ENCODE assay signal across 15 cellular contexts in the genomic region with DNA sequence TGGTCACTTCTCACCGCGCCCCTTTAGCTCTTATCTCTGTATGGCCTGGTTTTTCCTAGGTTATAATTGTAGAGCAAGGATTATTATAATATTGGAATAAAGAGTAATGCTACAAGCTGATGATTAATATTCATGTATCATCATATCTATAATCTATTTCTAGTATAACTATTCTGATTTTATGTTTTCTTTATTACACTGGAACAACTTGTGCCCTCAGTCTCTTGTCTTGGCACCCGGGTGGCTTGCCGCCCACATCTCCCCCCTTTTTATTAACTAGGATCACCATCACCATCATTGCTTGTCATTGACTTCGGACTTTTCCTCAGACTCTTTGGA. TPM values are rescaled to one million over a fixed set of nuclear protein-coding genes. Genes with fewer than 3 reads are reported as not detected.
DNase-seq lines count a peak whose midpoint lies in the region; ATAC-seq and TF ChIP-seq lines count a peak whose summit lies in the region.
"Had no signal": no experiment of that assay in that cellular context is flagged by ENCODE, and none has a peak within 500 bp of the region (broad histone marks: within the 10 kb centered on the region; RNA-seq: fewer than 3 reads in every experiment).

No MANE protein-coding gene starts in this region.

- intact Hi-C loops in left ventricle myocardium inferior (cut with micrococcal nuclease) (loop anchor here (5.0 kb wide), 1 partner anchor 306 kb away; no protein-coding TSS in a partner anchor), heart left ventricle (cut with DNase I) (loop anchor here in 9 of 10 donors (1.0 to 10.0 kb wide), 6 partner anchors 46 to 307 kb away; a partner anchor contains a TSS)

- H3K27me3 Mint-ChIP-seq in brain (peaks cover 11% of the 10 kb centered on the region), nephron progenitor cell (ENCODE audit: low read depth, poor library complexity) (peaks cover 29% of the 10 kb centered on the region)

- no peaks in the 10 kb centered on the region for H4K20me1 ChIP-seq in KMS-11 (ENCODE audit: insufficient read depth)
- H4K20me1 ChIP-seq in osteoblast (ENCODE audit: insufficient read depth, low read length): no peaks in the 10 kb centered on the region

- H3K27me3 ChIP-seq in left ventricle myocardium inferior (ENCODE audit: low read depth) (peaks cover 5% of the 10 kb centered on the region), heart left ventricle (peaks cover 0 to 14% (median 0%) of the 10 kb centered on the region in 9 donors), KMS-11 (ENCODE audit: insufficient read depth, low read depth) (no peaks in the 10 kb centered on the region), osteoblast (ENCODE audit: insufficient read depth, low read length) (peaks cover 18% of the 10 kb centered on the region)

- H3K4me1 Mint-ChIP-seq in brain: peaks cover 5% of the 10 kb centered on the region
- peaks cover 26% of the 10 kb centered on the region for H3K4me1 Mint-ChIP-seq in nephron progenitor cell

- H3K36me3 ChIP-seq in left ventricle myocardium inferior (no peaks in the 10 kb centered on the region), heart left ventricle (no peaks in the 10 kb centered on the region), KMS-11 (ENCODE audit: insufficient read depth) (no peaks in the 10 kb centered on the region), osteoblast (ENCODE audit: insufficient read depth, low read length) (no peaks in the 10 kb centered on the region)
- H3K36me3 ChIP-seq: SJCRH30 had no signal

- no peak overlapping the region for H3K4me3 ChIP-seq in left ventricle myocardium inferior
- no peak overlapping the region for H3K4me3 ChIP-seq in heart left ventricle
- no peak overlapping the region for H3K4me3 ChIP-seq in KMS-11 (IDR thresholded peaks at IDR 0.05; ENCODE audit: insufficient read depth, low read depth, low read length)
- no peak overlapping the region for H3K4me3 ChIP-seq in osteoblast (ENCODE audit: insufficient read depth, low read length)
- H3K4me3 ChIP-seq: SJCRH30 had no signal

- H3K27ac Mint-ChIP-seq in brain (no peak overlapping the region), nephron progenitor cell (no peak overlapping the region)
- H3K27ac Mint-ChIP-seq: CD4-positive, CD25-positive, alpha-beta regulatory T cell had no signal

- peaks cover 0 to 5% (median 4%) of the 10 kb centered on the region in 5 experiments for H3K9me3 Mint-ChIP-seq in brain
- peaks cover 4% of the 10 kb centered on the region for H3K9me3 Mint-ChIP-seq in nephron progenitor cell

- no peak for ATAC-seq in heart left ventricle
- no peak for ATAC-seq in HG03196 (IDR thresholded peaks at IDR 0.05; ENCODE audit: unreplicated experiment)

- H3K9ac ChIP-seq in KMS-11: no peak overlapping the region

- H3K36me3 Mint-ChIP-seq in brain (no peaks in the 10 kb centered on the region), nephron progenitor cell (ENCODE audit: low read depth) (no peaks in the 10 kb centered on the region)
- H3K36me3 Mint-ChIP-seq: CD4-positive, CD25-positive, alpha-beta regulatory T cell had no signal

- H3K9me3 ChIP-seq in left ventricle myocardium inferior (replicated peaks) (no peaks in the 10 kb centered on the region), heart left ventricle (peaks cover 0 to 7% (median 0%) of the 10 kb centered on the region in 12 donors), osteoblast (ENCODE audit: low read depth, low read length) (no peaks in the 10 kb centered on the region)

- no peak overlapping the region for H2AFZ ChIP-seq in KMS-11 (ENCODE audit: low read depth)
- no peak overlapping the region for H2AFZ ChIP-seq in osteoblast (ENCODE audit: low read length)

- H3K27ac ChIP-seq in left ventricle myocardium inferior (replicated peaks) (no peak overlapping the region), heart left ventricle (no peak overlapping the region), KMS-11 (no peak overlapping the region), osteoblast (ENCODE audit: low read depth, low read length) (no peak overlapping the region)
- H3K27ac ChIP-seq: SJCRH30 had no signal

- peak overlapping the region; percentile 3; the same call in 1 of the 2 replicates for H3K4me2 ChIP-seq in KMS-11
- no peak overlapping the region for H3K4me2 ChIP-seq in osteoblast (ENCODE audit: insufficient read depth, low read length)

- peaks cover 15% of the 10 kb centered on the region for H3K4me1 ChIP-seq in left ventricle myocardium inferior
- H3K4me1 ChIP-seq in heart left ventricle: peaks cover 0 to 8% (median 0%) of the 10 kb centered on the region in 12 donors
- H3K4me1 ChIP-seq in KMS-11 (ENCODE audit: low read depth, poor library complexity, severe bottlenecking): no peaks in the 10 kb centered on the region
- H3K4me1 ChIP-seq in osteoblast (ENCODE audit: insufficient read depth, low read length): no peaks in the 10 kb centered on the region
- H3K4me1 ChIP-seq: SJCRH30 had no signal

- 38 to 46% (median 42%) methylated on average over 5 of the region's 5 CpGs for WGBS in heart left ventricle, 4 donors

- no peak for TF ChIP-seq POLR2A in heart left ventricle (IDR thresholded peaks at IDR 0.05)

- H3K79me2 ChIP-seq in KMS-11 (ENCODE audit: insufficient read depth, low read depth) (no peaks in the 10 kb centered on the region), osteoblast (ENCODE audit: insufficient read depth, low read length) (no peaks in the 10 kb centered on the region)

- DNase-seq in left ventricle myocardium inferior (no peak), heart left ventricle (no peak), nephron progenitor cell (no peak), osteoblast (ENCODE audit: insufficient read length, low spot score, missing footprints) (no peak), medulla oblongata (ENCODE audit: extremely low spot score) (no peak)
- DNase-seq: DMS79, NCI-H1694 treated with DMSO at 0.1 percent for 48 hours had no signal

- H3K4me3 Mint-ChIP-seq in brain (no peak overlapping the region), nephron progenitor cell (no peak overlapping the region)
- H3K4me3 Mint-ChIP-seq: CD4-positive, CD25-positive, alpha-beta regulatory T cell had no signal

- peak; percentile 14 for TF ChIP-seq CTCF in left ventricle myocardium inferior (IDR thresholded peaks at IDR 0.05; ENCODE audit: borderline replicate concordance)
- peak in 1 of 12 donors; percentile 51 for TF ChIP-seq CTCF in heart left ventricle (IDR thresholded peaks at IDR 0.05)
- peak; percentile 65 for TF ChIP-seq CTCF in KMS-11 (conservative IDR thresholded peaks at IDR 0.05; ENCODE audit: low read depth, low read length)
- TF ChIP-seq CTCF in brain (conservative IDR thresholded peaks at IDR 0.05): peak; percentile 29 to 36
- TF ChIP-seq CTCF in nephron progenitor cell (IDR thresholded peaks at IDR 0.05): peak; percentile 7
- TF ChIP-seq CTCF in osteoblast (IDR thresholded peaks at IDR 0.05; ENCODE audit: extremely low read depth, low read depth, low read length): no peak

RNA-seq across cellular contexts. Expression of a gene that starts 11.0 kb away (rescaled TPM):
- not detected for total RNA-seq in left ventricle myocardium inferior
- total RNA-seq in heart left ventricle: under 1 TPM in 2 of 9 donors, not detected in 7; 0.05 TPM
- not detected for polyA plus RNA-seq in heart left ventricle
- polyA plus RNA-seq in brain (ENCODE audit: insufficient read depth, low read depth, low replicate concordance): not detected
- total RNA-seq in osteoblast: not detected in 2 replicates
- total RNA-seq: Calu3; CD4-positive, CD25-positive, alpha-beta regulatory T cell; MCF 10A; NCI-H460; SJCRH30 had no signal
- polyA plus RNA-seq: CD4-positive, CD25-positive, alpha-beta regulatory T cell had no signal

RNA-seq across cellular contexts. Expression of a gene that starts 44.4 kb away (rescaled TPM):
- total RNA-seq in left ventricle myocardium inferior (not detected), heart left ventricle (not detected), osteoblast (not detected in 2 replicates)
- polyA plus RNA-seq in heart left ventricle (not detected), brain (ENCODE audit: insufficient read depth, low read depth, low replicate concordance) (not detected)
- total RNA-seq: Calu3; CD4-positive, CD25-positive, alpha-beta regulatory T cell; MCF 10A; NCI-H460; SJCRH30 had no signal
- polyA plus RNA-seq: CD4-positive, CD25-positive, alpha-beta regulatory T cell had no signal

RNA-seq across cellular contexts. Expression of a gene that starts 51.5 kb away (rescaled TPM):
- total RNA-seq in left ventricle myocardium inferior: not detected
- total RNA-seq in heart left ventricle: not detected
- polyA plus RNA-seq in heart left ventricle: not detected
- polyA plus RNA-seq in brain (ENCODE audit: insufficient read depth, low read depth, low replicate concordance): not detected
- total RNA-seq in osteoblast: not detected in 2 replicates
- total RNA-seq: Calu3; CD4-positive, CD25-positive, alpha-beta regulatory T cell; MCF 10A; NCI-H460; SJCRH30 had no signal
- polyA plus RNA-seq: CD4-positive, CD25-positive, alpha-beta regulatory T cell had no signal
